20 cellular contexts compared by ENCODE assay signal in genomic region chr9:106621299-106621920, GRCh38.
A peak's percentile ranks its signal among the peaks of the same experiment; 100 is the strongest.
DNase-seq lines count a peak whose midpoint lies in the region; ATAC-seq, FAIRE-seq and TF ChIP-seq lines count a peak whose summit lies in the region.
"Had no signal": no experiment of that assay in that cellular context is flagged by ENCODE, and none has a peak within 500 bp of the region (broad histone marks: within the 10 kb centered on the region; RNA-seq: fewer than 3 reads in every experiment).

No MANE protein-coding gene starts in this region.

- H3K4me3 ChIP-seq in astrocyte (ENCODE audit: insufficient read depth, low read depth, low read length) (no peak overlapping the region), iPS-20b (ENCODE audit: low read length) (peak overlapping the region; percentile 39; the same call in 1 of the 2 replicates)
- H3K4me3 ChIP-seq: GM12878, ovary, PC-9 had no signal

- no peak overlapping the region for H2BK120ac ChIP-seq in H9 (ENCODE audit: low read depth, low read length, poor library complexity, severe bottlenecking)

- no peak for TF ChIP-seq CTCF in H9 (conservative IDR thresholded peaks at IDR 0.05)
- TF ChIP-seq CTCF in astrocyte (IDR thresholded peaks at IDR 0.05; ENCODE audit: insufficient read depth, low read depth, low read length) = no peak
- TF ChIP-seq CTCF in activated CD8-positive, alpha-beta T cell treated with anti-CD3 and anti-CD28 coated beads for 36 hours (IDR thresholded peaks at IDR 0.05) = no peak

- POLR2A ChIA-PET in activated CD8-positive, alpha-beta T cell treated with anti-CD3 and anti-CD28 coated beads for 36 hours (lab: Charles Lee) = no interaction called here

- no CpG with 5 or more reads among the region's 13 CpGs for WGBS in H9 (ENCODE audit: extremely low coverage, insufficient read length, low lambda C conversion rate)

- H2AFZ ChIP-seq in H9 (ENCODE audit: low read length) (no peak overlapping the region), astrocyte (ENCODE audit: low read depth, low read length) (peak overlapping the region; percentile 39)
- H2AFZ ChIP-seq: PC-9 had no signal

- H3K36me3 Mint-ChIP-seq in H9 (ENCODE audit: insufficient read depth in 1 of 3, low read depth in 3 of 3) (no peaks in the 10 kb centered on the region; a peak in 1 of 7 replicates), astrocyte (ENCODE audit: low read depth, unreplicated experiment) (no peaks in the 10 kb centered on the region)
- H3K36me3 Mint-ChIP-seq in activated CD8-positive, alpha-beta T cell treated with anti-CD3 and anti-CD28 coated beads for 36 hours (ENCODE audit: low read depth) = no peaks in the 10 kb centered on the region
- H3K36me3 Mint-ChIP-seq: stimulated activated effector memory CD8-positive, alpha-beta T cell treated with anti-CD3 and anti-CD28 coated beads, Interleukin-12 subunit alpha, Interleukin-12 subunit beta, amount 100 ng/mL, for 72 hours had no signal

- H3K4me3 Mint-ChIP-seq in H9 (peak overlapping the region; percentile 17 to 74; a peak in 4 of 5 replicates), astrocyte (ENCODE audit: unreplicated experiment) (peak overlapping the region; percentile 46)
- no peak overlapping the region for H3K4me3 Mint-ChIP-seq in activated CD8-positive, alpha-beta T cell treated with anti-CD3 and anti-CD28 coated beads for 36 hours
- H3K4me3 Mint-ChIP-seq: activated T-cell treated with anti-CD3 and anti-CD28 coated beads, Interleukin-2, amount 50 U/mL, for 72 hours; stimulated activated effector memory CD8-positive, alpha-beta T cell treated with anti-CD3 and anti-CD28 coated beads, Interleukin-12 subunit alpha, Interleukin-12 subunit beta, amount 100 ng/mL, for 72 hours; T-helper 1 cell treated with Interleukin-12 subunit alpha and Interleukin-12 subunit beta and Interleukin-4 antibody, amounts not matched to agents 30 μg/mL and 1 μg/mL, for 36 hours had no signal

- H2BK15ac ChIP-seq in H9 (ENCODE audit: low read depth, low read length) = no peak overlapping the region

- intact Hi-C loops in activated CD8-positive, alpha-beta T cell treated with anti-CD3 and anti-CD28 coated beads for 36 hours (cut with micrococcal nuclease) = no loop called here

- ATAC-seq in GM18867 (IDR thresholded peaks at IDR 0.05; ENCODE audit: unreplicated experiment) (no peak), HG03457 (IDR thresholded peaks at IDR 0.05; ENCODE audit: unreplicated experiment) (no peak)
- ATAC-seq in activated CD8-positive, alpha-beta T cell treated with anti-CD3 and anti-CD28 coated beads for 36 hours = no peak
- ATAC-seq: activated T-cell treated with anti-CD3 and anti-CD28 coated beads, Interleukin-2, amount 50 U/mL, for 72 hours; GM12878; stimulated activated effector memory CD8-positive, alpha-beta T cell treated with anti-CD3 and anti-CD28 coated beads, Interleukin-12 subunit alpha, Interleukin-12 subunit beta, amount 100 ng/mL, for 72 hours had no signal

- H3K9me3 Mint-ChIP-seq in H9 (no peaks in the 10 kb centered on the region), astrocyte (ENCODE audit: unreplicated experiment) (peaks cover 1% of the 10 kb centered on the region)
- peaks cover 6% of the 10 kb centered on the region for H3K9me3 Mint-ChIP-seq in activated CD8-positive, alpha-beta T cell treated with anti-CD3 and anti-CD28 coated beads for 36 hours
- H3K9me3 Mint-ChIP-seq: activated T-cell treated with anti-CD3 and anti-CD28 coated beads, Interleukin-2, amount 50 U/mL, for 72 hours had no signal

- H3K79me1 ChIP-seq in H9 (ENCODE audit: insufficient read depth, low read depth, low read length, poor library complexity, severe bottlenecking) = no peaks in the 10 kb centered on the region

- DNase-seq in H9 (peak; percentile 35), astrocyte (ENCODE audit: low read depth) (no peak), retina (peak; percentile 75), erythroblast (lab: John Stamatoyannopoulos, UW) (no peak)
- DNase-seq in activated CD8-positive, alpha-beta T cell treated with anti-CD3 and anti-CD28 coated beads for 36 hours = no peak
- DNase-seq: activated CD4-positive, alpha-beta T cell treated with anti-CD3 and anti-CD28 coated beads for 48 hours; activated T-cell treated with anti-CD3 and anti-CD28 coated beads, Interleukin-2, amount 50 U/mL, for 72 hours; amniotic stem cell; effector memory CD4-positive, alpha-beta T cell; Karpas-422; ovary; PC-9; stimulated activated CD4-positive, alpha-beta T cell treated with anti-CD3 and anti-CD28 coated beads, Interleukin-4, amount 100 ng/mL, for 1 hour had no signal

- H3K4me1 ChIP-seq in H9 (ENCODE audit: insufficient read depth, low read length) = peaks cover 16% of the 10 kb centered on the region; the same call in 1 of the 2 replicates
- no peaks in the 10 kb centered on the region for H3K4me1 ChIP-seq in astrocyte (ENCODE audit: insufficient read depth, low read length)
- peaks cover 9% of the 10 kb centered on the region; the same call in 1 of the 2 replicates for H3K4me1 ChIP-seq in iPS-20b (ENCODE audit: insufficient read depth, low read length)

- no peaks in the 10 kb centered on the region for H3K36me3 ChIP-seq in astrocyte (ENCODE audit: insufficient read depth, low read length)
- H3K36me3 ChIP-seq in iPS-20b (ENCODE audit: insufficient read depth, low read depth, low read length) = no peaks in the 10 kb centered on the region
- H3K36me3 ChIP-seq: BE2C, ovary had no signal

- H3K27ac Mint-ChIP-seq in H9 (peak overlapping the region; percentile 49 to 82 (median 66); a peak in 6 of 7 replicates), astrocyte (ENCODE audit: unreplicated experiment) (peak overlapping the region; percentile 97)
- H3K27ac Mint-ChIP-seq in activated CD8-positive, alpha-beta T cell treated with anti-CD3 and anti-CD28 coated beads for 36 hours = no peak overlapping the region
- H3K27ac Mint-ChIP-seq: activated T-cell treated with anti-CD3 and anti-CD28 coated beads, Interleukin-2, amount 50 U/mL, for 72 hours; stimulated activated effector memory CD8-positive, alpha-beta T cell treated with anti-CD3 and anti-CD28 coated beads, Interleukin-12 subunit alpha, Interleukin-12 subunit beta, amount 100 ng/mL, for 72 hours; T-helper 1 cell treated with Interleukin-12 subunit alpha and Interleukin-12 subunit beta and Interleukin-4 antibody, amounts not matched to agents 30 μg/mL and 1 μg/mL, for 36 hours had no signal

- H3K4ac ChIP-seq in H9 (ENCODE audit: low read depth, low read length) = no peak overlapping the region

- no peak for TF ChIP-seq POLR2A in erythroblast (IDR thresholded peaks at IDR 0.05; ENCODE audit: low read length)

- H3K27me3 Mint-ChIP-seq in H9 (ENCODE audit: low read depth) (peaks cover 3% of the 10 kb centered on the region), astrocyte (ENCODE audit: low read depth, unreplicated experiment) (no peaks in the 10 kb centered on the region)
- H3K27me3 Mint-ChIP-seq in activated CD8-positive, alpha-beta T cell treated with anti-CD3 and anti-CD28 coated beads for 36 hours = no peaks in the 10 kb centered on the region

- H3K4me1 Mint-ChIP-seq in H9 (peaks cover 32 to 36% of the 10 kb centered on the region in 2 experiments), astrocyte (ENCODE audit: low read depth, unreplicated experiment) (peaks cover 48% of the 10 kb centered on the region)
- H3K4me1 Mint-ChIP-seq in activated CD8-positive, alpha-beta T cell treated with anti-CD3 and anti-CD28 coated beads for 36 hours (ENCODE audit: low read depth) = no peaks in the 10 kb centered on the region
- H3K4me1 Mint-ChIP-seq: stimulated activated effector memory CD8-positive, alpha-beta T cell treated with anti-CD3 and anti-CD28 coated beads, Interleukin-12 subunit alpha, Interleukin-12 subunit beta, amount 100 ng/mL, for 72 hours had no signal

- no peak overlapping the region for H4K91ac ChIP-seq in H9 (ENCODE audit: insufficient read length, low read depth, low read length)

- CTCF ChIA-PET in activated CD8-positive, alpha-beta T cell treated with anti-CD3 and anti-CD28 coated beads for 36 hours (lab: Charles Lee) = no interaction called here

- H2AK5ac ChIP-seq in H9 (ENCODE audit: insufficient read length, low read length) = no peak overlapping the region

- no peak overlapping the region for H3K14ac ChIP-seq in H9 (ENCODE audit: insufficient read depth, low read length)

- no peaks in the 10 kb centered on the region for H3K23me2 ChIP-seq in H9 (ENCODE audit: insufficient read length, low read depth, low read length, poor library complexity, severe bottlenecking)

- H2BK12ac ChIP-seq in H9 (ENCODE audit: insufficient read length, low read depth, low read length) = no peak overlapping the region

- H3K56ac ChIP-seq in H9 (ENCODE audit: insufficient read length, low read depth, low read length) = no peak overlapping the region

- H3K27me3 ChIP-seq in H9 (ENCODE audit: insufficient read depth, low read length) (no peaks in the 10 kb centered on the region; the same call in 1 of the 2 replicates), astrocyte (ENCODE audit: insufficient read depth, low read length) (no peaks in the 10 kb centered on the region), iPS-20b (ENCODE audit: insufficient read depth, low read length) (peaks cover 27% of the 10 kb centered on the region; the same call in 1 of the 2 replicates)
- H3K27me3 ChIP-seq: BE2C, ovary had no signal

- H4K20me1 ChIP-seq in H9 (ENCODE audit: control insufficient read depth, insufficient read depth, insufficient read length) = no peaks in the 10 kb centered on the region
- H4K20me1 ChIP-seq in astrocyte (ENCODE audit: insufficient read depth, low read length) = no peaks in the 10 kb centered on the region

- no peaks in the 10 kb centered on the region for H3K9me3 ChIP-seq in H9 (ENCODE audit: control insufficient read depth, low read depth, low read length)
- no peaks in the 10 kb centered on the region for H3K9me3 ChIP-seq in astrocyte (ENCODE audit: insufficient read depth, low read depth, low read length)
- H3K9me3 ChIP-seq in iPS-20b (ENCODE audit: insufficient read depth, low read depth, low read length) = no peaks in the 10 kb centered on the region
- H3K9me3 ChIP-seq: BE2C, ovary had no signal

- no peak overlapping the region for H4K5ac ChIP-seq in H9 (ENCODE audit: insufficient read length, low read depth, low read length)

- H3K23ac ChIP-seq in H9 (ENCODE audit: insufficient read length, low read depth, low read length) = no peak overlapping the region

- H4K8ac ChIP-seq in H9 (replicated peaks; ENCODE audit: insufficient read length, low read depth, low read length) = no peak overlapping the region

- H3T11ph ChIP-seq in H9 (ENCODE audit: low read length) = no peak overlapping the region

- H3K18ac ChIP-seq in H9 (ENCODE audit: insufficient read length, low read depth, low read length) = no peak overlapping the region

- no peak overlapping the region for H2BK20ac ChIP-seq in H9 (ENCODE audit: low read depth, low read length, poor library complexity, severe bottlenecking)

- no peak for FAIRE-seq in astrocyte (lab: Jason Lieb, UNC)
- FAIRE-seq: GM12878 had no signal

- H3K27ac ChIP-seq in H9 (ENCODE audit: insufficient read length, low read depth, low read length) (no peak overlapping the region), astrocyte (ENCODE audit: low read depth, low read length) (no peak overlapping the region), iPS-20b (ENCODE audit: low read length) (no peak overlapping the region)
- H3K27ac ChIP-seq: ovary, PC-9 had no signal

- H3K79me2 ChIP-seq in H9 (ENCODE audit: insufficient read depth, low read length) (no peaks in the 10 kb centered on the region), astrocyte (ENCODE audit: insufficient read depth, low read length) (no peaks in the 10 kb centered on the region)

- H3K4me2 ChIP-seq in H9 (ENCODE audit: insufficient read depth, insufficient read length, low read length) (peak overlapping the region; percentile 29), astrocyte (ENCODE audit: low read length) (peak overlapping the region; percentile 56)
- H3K4me2 ChIP-seq: PC-9 had no signal

- no peak overlapping the region for H2BK5ac ChIP-seq in H9 (ENCODE audit: insufficient read length, low read length)

- H3K9ac ChIP-seq in H9 (ENCODE audit: extremely low read depth, insufficient read length, low read length) (no peak overlapping the region), astrocyte (ENCODE audit: low read length) (peak overlapping the region; percentile 13), iPS-20b (ENCODE audit: low read depth, low read length) (no peak overlapping the region)

Comparison
In these comparisons a context has a peak if more than half of its experiments do, and no peak if none do; other contexts are left out.
1. DNase-seq: peak in H9 (single experiment) and retina (single experiment); none in astrocyte (single experiment), erythroblast (0 of 2) and activated CD8-positive, alpha-beta T cell treated with anti-CD3 and anti-CD28 coated beads for 36 hours (single experiment).